2 cellular contexts compared by ENCODE assay signal in genomic region chr19:2950286-2951124, GRCh38.
A peak's percentile ranks its signal among the peaks of the same experiment; 100 is the strongest.
TF ChIP-seq lines count a peak whose summit lies in the region.

No MANE protein-coding gene starts in this region.

TF ChIP-seq in HCT116, 20 proteins besides CTCF, POLR2A, EP300 and RAD21 (continued from another document):
- TF ChIP-seq JUND (IDR thresholded peaks at IDR 0.05) (no peak), TCF7L2 (IDR thresholded peaks at IDR 0.05; ENCODE audit: borderline replicate concordance, extremely low read depth, insufficient read depth, insufficient read length) (peak; percentile 31), SP1 (IDR thresholded peaks at IDR 0.05; ENCODE audit: low read depth) (peak; percentile 91), SRF (IDR thresholded peaks at IDR 0.05; ENCODE audit: low read depth) (no peak; the same call in 1 of the 2 replicates)

TF ChIP-seq in neural cell, 6 proteins besides CTCF, POLR2A, EP300 and RAD21 (continued from another document):
- TF ChIP-seq SMC3 (conservative IDR thresholded peaks at IDR 0.05; ENCODE audit: poor library complexity) (no peak), EZH2 (IDR thresholded peaks at IDR 0.05; ENCODE audit: borderline replicate concordance, insufficient read depth, low read length, poor library complexity, severe bottlenecking) (no peak), MXI1 (conservative IDR thresholded peaks at IDR 0.05; ENCODE audit: poor library complexity, severe bottlenecking) (peak; percentile 91), POLR2AphosphoS5 (IDR thresholded peaks at IDR 0.05) (peak; percentile 97)
TF ChIP-seq in neural cell: peak in this region for 2.
